In the genomic region with DNA sequence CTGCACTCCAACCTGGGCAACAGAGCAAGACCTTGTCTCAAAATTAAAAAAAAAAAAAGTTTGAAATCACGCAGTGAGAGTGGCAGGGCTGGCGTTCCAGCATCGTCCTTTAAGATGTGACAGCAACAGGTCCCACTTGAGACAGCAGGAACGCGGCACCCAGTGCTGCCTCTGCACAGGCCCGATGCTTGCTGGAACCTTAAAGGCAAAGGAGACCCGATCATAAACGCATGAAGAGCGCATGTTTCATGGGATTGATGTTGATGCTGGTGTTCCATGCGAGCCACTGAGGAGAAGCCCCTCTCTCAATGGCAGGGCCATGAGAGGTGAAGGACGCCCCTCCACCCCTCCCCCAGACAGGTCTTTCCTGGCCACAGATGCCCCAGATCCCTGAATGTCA, we compare ENCODE assay signal across 26 cellular contexts. TPM values are rescaled to one million over a fixed set of nuclear protein-coding genes. Genes with fewer than 3 reads are reported as not detected.
"Had no signal": no experiment of that assay in that cellular context is flagged by ENCODE, and none has a peak within 500 bp of the region (broad histone marks: within the 10 kb centered on the region; RNA-seq: fewer than 3 reads in every experiment).

No MANE protein-coding gene starts in this region.

- H3K9me3 ChIP-seq: neutrophil, suprapubic skin, thyroid gland, upper lobe of left lung, vagina had no signal

- H3K27ac ChIP-seq: coronary artery, hepatocyte, neutrophil, suprapubic skin, thyroid gland, upper lobe of left lung, vagina had no signal

- H2AFZ ChIP-seq: hepatocyte had no signal

- ATAC-seq: naive thymus-derived CD4-positive, alpha-beta T cell; right cardiac atrium; stimulated activated naive CD8-positive, alpha-beta T cell treated with anti-CD3 and anti-CD28 coated beads, Interleukin-15, Interleukin-2, amounts not matched to agents 100 U/mL and 50 U/mL, for 24 hours had no signal

- H3K79me2 ChIP-seq: hepatocyte had no signal

- H3K4me2 ChIP-seq: hepatocyte had no signal

- DNase-seq: effector CD4-positive, alpha-beta T cell; erythroblast; foreskin melanocyte; head of caudate nucleus; kidney glomerular epithelial cell; mammary epithelial cell; naive thymus-derived CD4-positive, alpha-beta T cell; nephron progenitor cell; small intestine; stimulated activated CD4-positive, alpha-beta T cell treated with anti-CD3 and anti-CD28 coated beads, Interleukin-12 subunit alpha, Interleukin-12 subunit beta, amount 100 ng/mL, for 4 hours; stimulated activated naive CD8-positive, alpha-beta T cell treated with anti-CD3 and anti-CD28 coated beads, Interleukin-15, Interleukin-2, amounts not matched to agents 100 U/mL and 50 U/mL, for 24 hours; thyroid gland had no signal

- H3K36me3 ChIP-seq: neutrophil, suprapubic skin, thyroid gland, upper lobe of left lung, vagina had no signal

- H3K4me1 ChIP-seq: suprapubic skin, vagina had no signal

- H3K4me3 ChIP-seq: coronary artery, hepatocyte, suprapubic skin, thyroid gland, upper lobe of left lung, vagina had no signal

- H3K27me3 ChIP-seq: hepatocyte, thyroid gland, upper lobe of left lung, vagina had no signal

- FAIRE-seq: endothelial cell of umbilical vein, small intestine had no signal

RNA-seq across cellular contexts. Expression of gene ALPI, which starts 17.9 kb away (rescaled TPM):
- total RNA-seq: dermis microvascular lymphatic vessel endothelial cell; endodermal cell; endothelial cell of umbilical vein; liver; mammary epithelial cell; mononuclear cell; naive thymus-derived CD4-positive, alpha-beta T cell; osteocyte; right cardiac atrium; suprapubic skin; thyroid gland; upper lobe of left lung; vagina had no signal
- polyA plus RNA-seq: endothelial cell of umbilical vein; mammary epithelial cell; naive thymus-derived CD4-positive, alpha-beta T cell; right cardiac atrium had no signal

RNA-seq across cellular contexts. Expression of gene ALPG, which starts 31.4 kb away (rescaled TPM):
- total RNA-seq: dermis microvascular lymphatic vessel endothelial cell; endodermal cell; endothelial cell of umbilical vein; liver; mammary epithelial cell; mesenteric fat pad; mononuclear cell; naive thymus-derived CD4-positive, alpha-beta T cell; osteocyte; right cardiac atrium; suprapubic skin; thyroid gland; vagina had no signal
- polyA plus RNA-seq: endothelial cell of umbilical vein; liver; naive thymus-derived CD4-positive, alpha-beta T cell; right cardiac atrium had no signal

RNA-seq across cellular contexts. Expression of gene ECEL1, which starts 49.6 kb away (rescaled TPM):
- total RNA-seq: dermis microvascular lymphatic vessel endothelial cell; endothelial cell of umbilical vein; mammary epithelial cell; mononuclear cell; naive thymus-derived CD4-positive, alpha-beta T cell; vagina had no signal
- polyA plus RNA-seq: endothelial cell of umbilical vein; mammary epithelial cell; naive thymus-derived CD4-positive, alpha-beta T cell had no signal

RNA-seq across cellular contexts. Expression of gene ALPP, which starts 59.5 kb away (rescaled TPM):
- total RNA-seq: dermis microvascular lymphatic vessel endothelial cell, endodermal cell, endothelial cell of umbilical vein, liver, mammary epithelial cell, mesenteric fat pad, mononuclear cell, osteocyte, right cardiac atrium, suprapubic skin, thyroid gland, vagina had no signal
- polyA plus RNA-seq: endothelial cell of umbilical vein; liver; naive thymus-derived CD4-positive, alpha-beta T cell; right cardiac atrium; small intestine had no signal
